In the genomic region with DNA sequence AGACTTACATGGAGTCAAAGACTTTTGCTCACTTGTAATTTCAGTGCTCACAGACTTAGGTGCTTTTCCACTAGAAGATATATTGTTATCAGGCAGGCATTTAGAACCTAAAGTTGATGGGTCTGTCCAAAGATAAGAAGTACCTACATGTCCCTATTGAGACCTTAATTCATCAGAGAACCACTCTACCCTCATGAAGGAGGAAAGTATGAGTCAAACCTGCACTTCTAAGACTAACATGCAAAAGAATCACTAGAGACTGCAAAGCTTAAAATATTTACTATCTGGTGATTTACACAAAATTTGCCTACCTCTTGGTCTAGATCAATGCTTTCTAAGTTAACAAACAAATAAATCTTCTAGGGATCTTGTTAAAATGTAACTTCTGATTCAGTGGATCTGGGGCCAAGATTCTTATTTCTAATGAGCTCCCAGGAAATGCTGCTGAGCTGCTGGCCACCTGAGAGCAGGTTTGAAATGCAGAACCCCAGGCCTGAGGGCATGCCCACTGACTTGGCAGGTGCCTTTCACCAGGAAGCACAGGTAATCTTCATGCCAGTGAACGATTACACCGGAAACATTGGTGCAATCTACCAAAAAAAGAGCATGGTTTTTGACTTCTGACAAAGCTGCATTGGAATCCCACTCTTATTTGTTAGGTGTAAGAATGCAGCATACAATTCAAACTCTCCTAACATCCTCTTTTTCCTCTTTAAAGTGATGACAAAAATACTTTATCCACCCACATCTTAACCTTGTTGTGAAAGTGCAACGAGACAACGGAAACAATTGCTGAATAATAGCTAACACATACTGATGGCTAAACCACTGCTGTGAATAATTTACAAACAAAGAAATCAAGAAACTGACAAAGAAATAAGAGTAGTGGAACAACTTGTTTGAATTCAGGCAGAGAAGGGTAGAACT, we compare ENCODE assay signal across 11 cellular contexts.
DNase-seq lines count a peak whose midpoint lies in the region; ATAC-seq, FAIRE-seq and TF ChIP-seq lines count a peak whose summit lies in the region.
"Had no signal": no experiment of that assay in that cellular context is flagged by ENCODE, and none has a peak within 500 bp of the region (broad histone marks: within the 10 kb centered on the region; RNA-seq: fewer than 3 reads in every experiment).

No MANE protein-coding gene starts in this region.

- H3K36me3 Mint-ChIP-seq in astrocyte (ENCODE audit: low read depth, unreplicated experiment) = no peaks in the 10 kb centered on the region
- H3K36me3 Mint-ChIP-seq in CD4-positive, alpha-beta T cell (ENCODE audit: low read depth) = no peaks in the 10 kb centered on the region
- H3K36me3 Mint-ChIP-seq: CD4-positive, CD25-positive, alpha-beta regulatory T cell; immature natural killer cell had no signal

- H3K4me2 ChIP-seq in astrocyte (ENCODE audit: low read length) = peak overlapping the region; percentile 51

- H2AFZ ChIP-seq in ACC112 (ENCODE audit: low read length, unreplicated experiment) = peak overlapping the region; percentile 79
- H2AFZ ChIP-seq in astrocyte (ENCODE audit: low read depth, low read length) = no peak overlapping the region

- H3K27me3 Mint-ChIP-seq in astrocyte (ENCODE audit: low read depth, unreplicated experiment) = no peaks in the 10 kb centered on the region
- no peaks in the 10 kb centered on the region for H3K27me3 Mint-ChIP-seq in CD4-positive, alpha-beta T cell

- peaks cover 31% of the 10 kb centered on the region for H3K4me1 Mint-ChIP-seq in astrocyte (ENCODE audit: low read depth, unreplicated experiment)
- no peaks in the 10 kb centered on the region for H3K4me1 Mint-ChIP-seq in CD4-positive, alpha-beta T cell (ENCODE audit: low read depth)
- H3K4me1 Mint-ChIP-seq: CD4-positive, CD25-positive, alpha-beta regulatory T cell; immature natural killer cell had no signal

- H3K36me3 ChIP-seq in ACC112 (ENCODE audit: insufficient read depth, low read length) (no peaks in the 10 kb centered on the region), astrocyte (ENCODE audit: insufficient read depth, low read length) (no peaks in the 10 kb centered on the region)

- no peak overlapping the region for H3K4me3 Mint-ChIP-seq in astrocyte (ENCODE audit: unreplicated experiment)
- no peak overlapping the region for H3K4me3 Mint-ChIP-seq in CD4-positive, alpha-beta T cell
- H3K4me3 Mint-ChIP-seq: CD4-positive, CD25-positive, alpha-beta regulatory T cell; immature natural killer cell had no signal

- CTCF ChIA-PET in CD4-positive, alpha-beta T cell (lab: Charles Lee) = no interaction called here

- TF ChIP-seq CTCF in astrocyte (IDR thresholded peaks at IDR 0.05; ENCODE audit: insufficient read depth, low read depth, low read length) = no peak
- TF ChIP-seq CTCF in CD4-positive, alpha-beta T cell (IDR thresholded peaks at IDR 0.05) = no peak

- DNase-seq in astrocyte (ENCODE audit: low read depth) = peak; percentile 64
- DNase-seq in amniotic stem cell (lab: John Stamatoyannopoulos, UW) = no peak
- DNase-seq in HUDEP-2 (lab: John Stamatoyannopoulos, UW; ENCODE audit: unreplicated experiment in 76 of 76) = no peak
- DNase-seq in CD4-positive, alpha-beta T cell = no peak
- no peak for DNase-seq in cerebellum (ENCODE audit: low spot score)
- DNase-seq: amygdala; CD4-positive, CD25-positive, alpha-beta regulatory T cell; immature natural killer cell had no signal

- H3K9ac ChIP-seq in astrocyte (ENCODE audit: low read length) = peak overlapping the region; percentile 36

- no peaks in the 10 kb centered on the region for H3K27me3 ChIP-seq in ACC112 (ENCODE audit: insufficient read depth, low read length)
- H3K27me3 ChIP-seq in astrocyte (ENCODE audit: insufficient read depth, low read length) = no peaks in the 10 kb centered on the region
- H3K27me3 ChIP-seq in CD4-positive, alpha-beta T cell (ENCODE audit: control insufficient read depth, insufficient read depth, low read length) = no peaks in the 10 kb centered on the region

- intact Hi-C loops in CD4-positive, alpha-beta T cell (cut with DNase I, micrococcal nuclease) = no loop called here

- H3K4me1 ChIP-seq in ACC112 (ENCODE audit: control insufficient read depth, insufficient read depth, low read length, unreplicated experiment) (peaks cover 39% of the 10 kb centered on the region), astrocyte (ENCODE audit: insufficient read depth, low read length) (peaks cover 33% of the 10 kb centered on the region)

- H3K4me3 ChIP-seq in ACC112 (ENCODE audit: low read depth, low read length) = peak overlapping the region; percentile 43
- H3K4me3 ChIP-seq in astrocyte (ENCODE audit: insufficient read depth, low read depth, low read length) = no peak overlapping the region

- peak overlapping the region; percentile 12 for H3K27ac Mint-ChIP-seq in astrocyte (ENCODE audit: unreplicated experiment)
- H3K27ac Mint-ChIP-seq in CD4-positive, alpha-beta T cell = no peak overlapping the region
- H3K27ac Mint-ChIP-seq: immature natural killer cell had no signal

- no peak for FAIRE-seq in astrocyte (lab: Jason Lieb, UNC)

- peak overlapping the region; percentile 61 for H3K27ac ChIP-seq in ACC112 (ENCODE audit: low read depth, low read length)
- H3K27ac ChIP-seq in astrocyte (ENCODE audit: low read depth, low read length) = peak overlapping the region; percentile 41
- H3K27ac ChIP-seq in CD4-positive, alpha-beta T cell (ENCODE audit: low read depth, low read length) = no peak overlapping the region

- peak; percentile 68 for ATAC-seq in GM19438 (IDR thresholded peaks at IDR 0.05; ENCODE audit: low read depth, unreplicated experiment)
- ATAC-seq in HG03045 (IDR thresholded peaks at IDR 0.05; ENCODE audit: unreplicated experiment) = peak; percentile 42
- no peak for ATAC-seq in CD4-positive, alpha-beta T cell (ENCODE audit: poor library complexity)

- no peaks in the 10 kb centered on the region for H3K79me2 ChIP-seq in ACC112 (ENCODE audit: control insufficient read depth, insufficient read depth, low read length, unreplicated experiment)
- no peaks in the 10 kb centered on the region for H3K79me2 ChIP-seq in astrocyte (ENCODE audit: insufficient read depth, low read length)

- POLR2A ChIA-PET in CD4-positive, alpha-beta T cell (lab: Charles Lee) = interaction anchor here (0.6 kb wide), 1 partner anchor 55 kb away, joined by 3 read pairs; no protein-coding TSS in a partner anchor

- no peaks in the 10 kb centered on the region for H3K9me3 Mint-ChIP-seq in astrocyte (ENCODE audit: unreplicated experiment)
- H3K9me3 Mint-ChIP-seq in CD4-positive, alpha-beta T cell = no peaks in the 10 kb centered on the region

- H3K9me3 ChIP-seq in astrocyte (ENCODE audit: insufficient read depth, low read depth, low read length) = no peaks in the 10 kb centered on the region
- H3K9me3 ChIP-seq in CD4-positive, alpha-beta T cell (ENCODE audit: control insufficient read depth, low read length) = no peaks in the 10 kb centered on the region

- no peaks in the 10 kb centered on the region for H4K20me1 ChIP-seq in astrocyte (ENCODE audit: insufficient read depth, low read length)
